ENCODE assay signal across 29 cellular contexts in genomic region chrX:79715448-79715847, GRCh38.
"Had no signal": no experiment of that assay in that cellular context is flagged by ENCODE, and none has a peak within 500 bp of the region (broad histone marks: within the 10 kb centered on the region; RNA-seq: fewer than 3 reads in every experiment).

No MANE protein-coding gene starts in this region.

- H3K27me3 ChIP-seq: adrenal gland, body of pancreas, colonic mucosa had no signal

- ATAC-seq: activated CD4-positive, alpha-beta T cell treated with anti-CD3 and anti-CD28 coated beads for 36 hours; activated CD8-positive, alpha-beta memory T cell treated with anti-CD3 and anti-CD28 coated beads, Interleukin-2, amount 10 ng/mL, durations not matched to agents 7 days and 5 days; activated CD8-positive, alpha-beta T cell treated with anti-CD3 and anti-CD28 coated beads, Interleukin-2, amount 10 ng/mL, durations not matched to agents 7 days and 5 days; activated naive CD8-positive, alpha-beta T cell treated with anti-CD3 and anti-CD28 coated beads, Interleukin-2, amount 50 U/mL, for 24 hours; body of pancreas; esophagus mucosa had no signal

- H3K27ac ChIP-seq: adrenal gland, body of pancreas, colonic mucosa had no signal

- H3K9me3 Mint-ChIP-seq: activated CD4-positive, alpha-beta memory T cell treated with anti-CD3 and anti-CD28 coated beads for 36 hours; activated CD4-positive, alpha-beta T cell treated with anti-CD3 and anti-CD28 coated beads, Interleukin-2, amount 10 ng/mL, durations not matched to agents 24 days and 14 days; activated naive CD4-positive, alpha-beta T cell treated with anti-CD3 and anti-CD28 coated beads for 36 hours; activated naive CD4-positive, alpha-beta T cell treated with anti-CD3 and anti-CD28 coated beads, Interleukin-2, amount 50 U/mL, for 24 hours; activated naive CD8-positive, alpha-beta T cell treated with anti-CD3 and anti-CD28 coated beads for 36 hours; activated naive CD8-positive, alpha-beta T cell treated with anti-CD3 and anti-CD28 coated beads, Interleukin-2, amount 50 U/mL, for 24 hours; activated T-helper 1 cell treated with anti-CD3 and anti-CD28 coated beads, Interleukin-12 subunit alpha, Interleukin-12 subunit beta, Interleukin-2, Interleukin-4 antibody, amounts not matched to agents 30 ng/mL and 10 ng/mL and 1 ng/mL, durations not matched to agents 14 hours and 24 hours and 36 hours; activated T-helper 2 cell treated with anti-CD3 and anti-CD28 coated beads, Interferon-gamma antibody, Interleukin-2, Interleukin-4, amounts not matched to agents 10 μg/mL and 5 μg/mL and 100 μg/mL, durations not matched to agents 14 hours and 24 hours and 36 hours had no signal

- H3K4me1 Mint-ChIP-seq: activated CD4-positive, alpha-beta T cell treated with anti-CD3 and anti-CD28 coated beads for 36 hours; activated CD4-positive, alpha-beta T cell treated with anti-CD3 and anti-CD28 coated beads, Interleukin-2, amount 10 ng/mL, durations not matched to agents 24 days and 14 days; activated CD8-positive, alpha-beta memory T cell treated with anti-CD3 and anti-CD28 coated beads, Interleukin-2, amount 10 ng/mL, durations not matched to agents 7 days and 5 days; activated naive CD4-positive, alpha-beta T cell treated with anti-CD3 and anti-CD28 coated beads, Interleukin-2, amount 50 U/mL, for 24 hours; activated naive CD8-positive, alpha-beta T cell treated with anti-CD3 and anti-CD28 coated beads for 36 hours; activated naive CD8-positive, alpha-beta T cell treated with anti-CD3 and anti-CD28 coated beads, Interleukin-2, amount 50 U/mL, for 24 hours had no signal

- H3K4me3 Mint-ChIP-seq: activated CD4-positive, alpha-beta memory T cell treated with anti-CD3 and anti-CD28 coated beads for 36 hours; activated CD4-positive, alpha-beta T cell treated with anti-CD3 and anti-CD28 coated beads for 36 hours; activated CD4-positive, alpha-beta T cell treated with anti-CD3 and anti-CD28 coated beads, Interleukin-2, amount 10 ng/mL, durations not matched to agents 24 days and 14 days; activated CD8-positive, alpha-beta memory T cell treated with anti-CD3 and anti-CD28 coated beads, Interleukin-2, amount 10 ng/mL, durations not matched to agents 7 days and 5 days; activated CD8-positive, alpha-beta T cell treated with anti-CD3 and anti-CD28 coated beads, Interleukin-2, amount 10 ng/mL, durations not matched to agents 7 days and 5 days; activated naive CD4-positive, alpha-beta T cell treated with anti-CD3 and anti-CD28 coated beads for 36 hours; activated naive CD4-positive, alpha-beta T cell treated with anti-CD3 and anti-CD28 coated beads, Interleukin-2, amount 50 U/mL, for 24 hours; activated naive CD8-positive, alpha-beta T cell treated with anti-CD3 and anti-CD28 coated beads for 36 hours; activated naive CD8-positive, alpha-beta T cell treated with anti-CD3 and anti-CD28 coated beads, Interleukin-2, amount 50 U/mL, for 24 hours; activated T-helper 1 cell treated with anti-CD3 and anti-CD28 coated beads, Interleukin-12 subunit alpha, Interleukin-12 subunit beta, Interleukin-2, Interleukin-4 antibody, amounts not matched to agents 30 ng/mL and 10 ng/mL and 1 ng/mL, durations not matched to agents 14 hours and 24 hours and 36 hours; endodermal cell had no signal

- H3K36me3 Mint-ChIP-seq: activated CD4-positive, alpha-beta memory T cell treated with anti-CD3 and anti-CD28 coated beads for 36 hours; activated CD8-positive, alpha-beta memory T cell treated with anti-CD3 and anti-CD28 coated beads, Interleukin-2, amount 10 ng/mL, durations not matched to agents 7 days and 5 days; activated naive CD4-positive, alpha-beta T cell treated with anti-CD3 and anti-CD28 coated beads, Interleukin-2, amount 50 U/mL, for 24 hours; activated naive CD8-positive, alpha-beta T cell treated with anti-CD3 and anti-CD28 coated beads for 36 hours had no signal

- H3K27me3 Mint-ChIP-seq: activated CD4-positive, alpha-beta memory T cell treated with anti-CD3 and anti-CD28 coated beads for 36 hours; activated CD4-positive, alpha-beta T cell treated with anti-CD3 and anti-CD28 coated beads for 36 hours; activated CD4-positive, alpha-beta T cell treated with anti-CD3 and anti-CD28 coated beads, Interleukin-2, amount 10 ng/mL, durations not matched to agents 24 days and 14 days; activated CD8-positive, alpha-beta memory T cell treated with anti-CD3 and anti-CD28 coated beads, Interleukin-2, amount 10 ng/mL, durations not matched to agents 7 days and 5 days; activated naive CD4-positive, alpha-beta T cell treated with anti-CD3 and anti-CD28 coated beads, Interleukin-2, amount 50 U/mL, for 24 hours; activated naive CD8-positive, alpha-beta T cell treated with anti-CD3 and anti-CD28 coated beads for 36 hours; activated naive CD8-positive, alpha-beta T cell treated with anti-CD3 and anti-CD28 coated beads, Interleukin-2, amount 50 U/mL, for 24 hours had no signal

- H3K4me1 ChIP-seq: adrenal gland, body of pancreas, colonic mucosa had no signal

- DNase-seq: activated CD4-positive, alpha-beta memory T cell treated with anti-CD3 and anti-CD28 coated beads for 36 hours; activated CD4-positive, alpha-beta T cell treated with anti-CD3 and anti-CD28 coated beads for 36 hours; activated CD4-positive, alpha-beta T cell treated with anti-CD3 and anti-CD28 coated beads, Interleukin-2, amount 10 ng/mL, durations not matched to agents 24 days and 14 days; activated CD4-positive, CD25-positive, alpha-beta regulatory T cell; activated CD4-positive, CD25-positive, alpha-beta regulatory T cell treated with anti-CD3 and anti-CD28 coated beads, Interleukin-2, amount 50 U/mL, for 72 hours; activated CD8-positive, alpha-beta memory T cell treated with anti-CD3 and anti-CD28 coated beads, Interleukin-2, amount 10 ng/mL, durations not matched to agents 7 days and 5 days; activated CD8-positive, alpha-beta memory T cell treated with anti-CD3 and anti-CD28 coated beads, Interleukin-2, amount 50 U/mL, for 4 hours; activated CD8-positive, alpha-beta T cell treated with anti-CD3 and anti-CD28 coated beads, Interleukin-2, amount 10 ng/mL, durations not matched to agents 7 days and 5 days; activated effector memory CD4-positive, alpha-beta T cell treated with anti-CD3 and anti-CD28 coated beads, Interleukin-2, amount 50 U/mL, for 16 hours; activated naive CD4-positive, alpha-beta T cell treated with anti-CD3 and anti-CD28 coated beads for 36 hours; activated naive CD8-positive, alpha-beta T cell treated with anti-CD3 and anti-CD28 coated beads for 36 hours; activated naive CD8-positive, alpha-beta T cell treated with anti-CD3 and anti-CD28 coated beads, Interleukin-2, amount 50 U/mL, for 24 hours; activated T-cell treated with anti-CD3 and anti-CD28 coated beads, Interleukin-2, amount 50 U/mL, for 1 hour; activated T-cell treated with anti-CD3 and anti-CD28 coated beads, Interleukin-2, amount 50 U/mL, for 48 hours; adrenal gland; amygdala; aorta; body of pancreas; caudate nucleus; colonic mucosa; effector memory CD4-positive, alpha-beta T cell; endodermal cell; foreskin fibroblast; head of caudate nucleus; T-helper 2 cell had no signal

- H3K9me3 ChIP-seq: adrenal gland, body of pancreas, colonic mucosa had no signal

- H3K27ac Mint-ChIP-seq: activated CD4-positive, alpha-beta memory T cell treated with anti-CD3 and anti-CD28 coated beads for 36 hours; activated CD4-positive, alpha-beta T cell treated with anti-CD3 and anti-CD28 coated beads for 36 hours; activated CD4-positive, alpha-beta T cell treated with anti-CD3 and anti-CD28 coated beads, Interleukin-2, amount 10 ng/mL, durations not matched to agents 24 days and 14 days; activated CD8-positive, alpha-beta memory T cell treated with anti-CD3 and anti-CD28 coated beads, Interleukin-2, amount 10 ng/mL, durations not matched to agents 7 days and 5 days; activated CD8-positive, alpha-beta T cell treated with anti-CD3 and anti-CD28 coated beads, Interleukin-2, amount 10 ng/mL, durations not matched to agents 7 days and 5 days; activated naive CD4-positive, alpha-beta T cell treated with anti-CD3 and anti-CD28 coated beads for 36 hours; activated naive CD4-positive, alpha-beta T cell treated with anti-CD3 and anti-CD28 coated beads, Interleukin-2, amount 50 U/mL, for 24 hours; activated naive CD8-positive, alpha-beta T cell treated with anti-CD3 and anti-CD28 coated beads for 36 hours; activated naive CD8-positive, alpha-beta T cell treated with anti-CD3 and anti-CD28 coated beads, Interleukin-2, amount 50 U/mL, for 24 hours; activated T-helper 1 cell treated with anti-CD3 and anti-CD28 coated beads, Interleukin-12 subunit alpha, Interleukin-12 subunit beta, Interleukin-2, Interleukin-4 antibody, amounts not matched to agents 30 ng/mL and 10 ng/mL and 1 ng/mL, durations not matched to agents 14 hours and 24 hours and 36 hours; activated T-helper 2 cell treated with anti-CD3 and anti-CD28 coated beads, Interferon-gamma antibody, Interleukin-2, Interleukin-4, amounts not matched to agents 10 μg/mL and 5 μg/mL and 100 μg/mL, durations not matched to agents 14 hours and 24 hours and 36 hours; endodermal cell had no signal

- H3K4me3 ChIP-seq: adrenal gland, body of pancreas, colonic mucosa had no signal

- H3K36me3 ChIP-seq: adrenal gland, colonic mucosa had no signal
